Comparison of ENCODE assay signal across 8 cellular contexts in the genomic region with DNA sequence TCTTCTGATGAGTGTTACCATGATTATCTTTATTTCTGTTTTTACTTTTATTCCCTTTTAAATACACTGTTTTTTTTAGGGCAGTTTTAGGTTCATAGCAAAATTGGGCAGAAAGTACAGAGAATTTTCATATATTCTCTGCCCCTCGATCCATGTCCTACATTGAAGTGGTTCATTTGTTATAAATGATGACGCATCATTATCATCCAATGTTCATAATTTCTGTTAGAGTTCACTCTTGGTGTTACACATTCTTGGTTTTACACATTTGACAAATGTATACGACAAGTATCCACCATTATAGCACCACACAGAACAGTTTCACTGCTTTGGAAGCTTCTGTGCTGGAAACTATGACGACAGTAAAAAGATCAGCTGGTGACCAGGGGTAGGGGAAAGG.
"Had no signal": no experiment of that assay in that cellular context is flagged by ENCODE, and none has a peak within 500 bp of the region (broad histone marks: within the 10 kb centered on the region; RNA-seq: fewer than 3 reads in every experiment).

No MANE protein-coding gene starts in this region.

- H3K9me3 Mint-ChIP-seq: GM23338, H9 had no signal

- H3K27ac Mint-ChIP-seq: GM23338, H9, IgD-negative memory B cell had no signal

- H3K27ac ChIP-seq: HL-60 had no signal

- H3K36me3 Mint-ChIP-seq: IgD-negative memory B cell had no signal

- H3K4me3 Mint-ChIP-seq: GM23338, H9, IgD-negative memory B cell had no signal

- H3K27me3 Mint-ChIP-seq: IgD-negative memory B cell had no signal

- FAIRE-seq: H1, H54 had no signal

- DNase-seq: H9, HCEC 1CT, KG1 had no signal

- H3K4me2 ChIP-seq: GM23338 had no signal

- H3K4me1 Mint-ChIP-seq: IgD-negative memory B cell had no signal

- ATAC-seq: GM23338 had no signal

- H3K4me3 ChIP-seq: GM23338 had no signal
